In the genomic region with DNA sequence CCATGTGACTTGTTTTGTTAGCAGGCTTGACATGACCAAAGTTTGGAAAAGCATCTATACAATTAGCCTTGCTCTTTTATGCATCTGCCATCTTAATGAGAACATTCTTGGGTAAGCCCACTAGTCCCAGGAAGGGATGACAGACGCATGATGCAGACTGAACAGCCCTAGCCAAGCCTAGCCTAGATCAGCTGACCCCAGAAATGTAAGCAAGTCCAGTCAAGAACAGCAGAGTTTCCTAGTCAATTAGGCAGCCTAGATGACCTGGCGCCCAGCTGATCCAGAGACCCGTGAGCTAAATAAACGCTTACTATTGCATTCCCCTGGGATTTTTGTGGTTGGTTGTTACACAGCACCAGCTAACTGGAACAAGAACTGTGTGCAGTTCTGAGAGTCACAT, we compare ENCODE assay signal across 15 cellular contexts.
DNase-seq lines count a peak whose midpoint lies in the region; ATAC-seq and TF ChIP-seq lines count a peak whose summit lies in the region.
"Had no signal": no experiment of that assay in that cellular context is flagged by ENCODE, and none has a peak within 500 bp of the region (broad histone marks: within the 10 kb centered on the region; RNA-seq: fewer than 3 reads in every experiment).

No MANE protein-coding gene starts in this region.

- ATAC-seq in HG03432 (IDR thresholded peaks at IDR 0.05; ENCODE audit: unreplicated experiment) = no peak

- H3K9ac ChIP-seq in BLaER1 (no peak overlapping the region), mesenchymal stem cell (ENCODE audit: low read length) (no peak overlapping the region)

- no peak overlapping the region for H3K4me3 ChIP-seq in BLaER1
- no peak overlapping the region for H3K4me3 ChIP-seq in MG63
- H3K4me3 ChIP-seq in epithelial cell of esophagus (ENCODE audit: low read length) = no peak overlapping the region
- no peak overlapping the region for H3K4me3 ChIP-seq in mesenchymal stem cell (ENCODE audit: insufficient read depth in 1 of 2, low read depth in 1 of 2, low read length in 2 of 2)

- no peak overlapping the region for H3K4me3 Mint-ChIP-seq in activated T-helper 1 cell treated with anti-CD3 and anti-CD28 coated beads, Interleukin-12 subunit alpha, Interleukin-12 subunit beta, Interleukin-2, Interleukin-4 antibody, amounts not matched to agents 30 ng/mL and 10 ng/mL and 1 ng/mL, durations not matched to agents 14 hours and 24 hours and 36 hours
- H3K4me3 Mint-ChIP-seq: CD4-positive, alpha-beta memory T cell; H9 had no signal

- no peaks in the 10 kb centered on the region for H3K79me1 ChIP-seq in mesenchymal stem cell (replicated peaks; ENCODE audit: low read length, poor library complexity, severe bottlenecking)

- no peak overlapping the region for H2AFZ ChIP-seq in mesenchymal stem cell (ENCODE audit: low read depth, low read length)

- H2BK12ac ChIP-seq in mesenchymal stem cell (ENCODE audit: low read length in 2 of 2) = no peak overlapping the region

- H2BK15ac ChIP-seq in mesenchymal stem cell (ENCODE audit: low read depth, poor library complexity, severe bottlenecking) = no peak overlapping the region

- no peak overlapping the region for H3K27ac Mint-ChIP-seq in activated T-helper 1 cell treated with anti-CD3 and anti-CD28 coated beads, Interleukin-12 subunit alpha, Interleukin-12 subunit beta, Interleukin-2, Interleukin-4 antibody, amounts not matched to agents 30 ng/mL and 10 ng/mL and 1 ng/mL, durations not matched to agents 14 hours and 24 hours and 36 hours
- H3K27ac Mint-ChIP-seq: CD4-positive, alpha-beta memory T cell; H9 had no signal

- H4K8ac ChIP-seq in mesenchymal stem cell (ENCODE audit: low read length) = no peak overlapping the region

- H3K4me1 Mint-ChIP-seq in activated T-helper 1 cell treated with anti-CD3 and anti-CD28 coated beads, Interleukin-12 subunit alpha, Interleukin-12 subunit beta, Interleukin-2, Interleukin-4 antibody, amounts not matched to agents 30 ng/mL and 10 ng/mL and 1 ng/mL, durations not matched to agents 14 hours and 24 hours and 36 hours (ENCODE audit: low read depth) = peaks cover 25% of the 10 kb centered on the region
- H3K4me1 Mint-ChIP-seq: CD4-positive, alpha-beta memory T cell had no signal

- H4K20me1 ChIP-seq in BLaER1 = no peaks in the 10 kb centered on the region

- H2BK120ac ChIP-seq in mesenchymal stem cell (ENCODE audit: low read depth, low read length) = no peak overlapping the region

- peak overlapping the region; percentile 79; the same call in 1 of the 2 replicates for H3K4me2 ChIP-seq in BLaER1
- H3K4me2 ChIP-seq in mesenchymal stem cell (ENCODE audit: low read length, poor library complexity, severe bottlenecking) = no peak overlapping the region

- H3K4ac ChIP-seq in mesenchymal stem cell (ENCODE audit: low read depth in 1 of 2, low read length in 2 of 2) = no peak overlapping the region

- H3K9me3 ChIP-seq in BLaER1 (peaks cover 7% of the 10 kb centered on the region), MG63 (no peaks in the 10 kb centered on the region), mesenchymal stem cell (ENCODE audit: control insufficient read depth, low read length) (peaks cover 9% of the 10 kb centered on the region)

- intact Hi-C loops in activated T-helper 1 cell treated with anti-CD3 and anti-CD28 coated beads, Interleukin-12 subunit alpha, Interleukin-12 subunit beta, Interleukin-2, Interleukin-4 antibody, amounts not matched to agents 30 ng/mL and 10 ng/mL and 1 ng/mL, durations not matched to agents 14 hours and 24 hours and 36 hours (cut with micrococcal nuclease) = no loop called here

- no peaks in the 10 kb centered on the region for H3K27me3 Mint-ChIP-seq in activated T-helper 1 cell treated with anti-CD3 and anti-CD28 coated beads, Interleukin-12 subunit alpha, Interleukin-12 subunit beta, Interleukin-2, Interleukin-4 antibody, amounts not matched to agents 30 ng/mL and 10 ng/mL and 1 ng/mL, durations not matched to agents 14 hours and 24 hours and 36 hours (ENCODE audit: insufficient read depth)
- H3K27me3 Mint-ChIP-seq: CD4-positive, alpha-beta memory T cell had no signal

- H4K91ac ChIP-seq in mesenchymal stem cell (ENCODE audit: low read length) = no peak overlapping the region

- H3K36me3 Mint-ChIP-seq in activated T-helper 1 cell treated with anti-CD3 and anti-CD28 coated beads, Interleukin-12 subunit alpha, Interleukin-12 subunit beta, Interleukin-2, Interleukin-4 antibody, amounts not matched to agents 30 ng/mL and 10 ng/mL and 1 ng/mL, durations not matched to agents 14 hours and 24 hours and 36 hours (ENCODE audit: low read depth) = no peaks in the 10 kb centered on the region
- H3K36me3 Mint-ChIP-seq: CD4-positive, alpha-beta memory T cell had no signal

- no peak overlapping the region for H3K14ac ChIP-seq in mesenchymal stem cell (ENCODE audit: low read length in 2 of 2)

- H3K27me3 ChIP-seq in BLaER1 (no peaks in the 10 kb centered on the region), MG63 (no peaks in the 10 kb centered on the region), mesenchymal stem cell (ENCODE audit: control insufficient read depth in 1 of 2, insufficient read depth in 1 of 2, low read length in 2 of 2) (peaks cover 0 to 59% of the 10 kb centered on the region in 2 experiments)

- H3K4me1 ChIP-seq in BLaER1 = peaks cover 47% of the 10 kb centered on the region
- H3K4me1 ChIP-seq in mesenchymal stem cell (ENCODE audit: control insufficient read depth, insufficient read depth, low read depth, low read length) = no peaks in the 10 kb centered on the region

- H3K23ac ChIP-seq in mesenchymal stem cell (ENCODE audit: low read length in 2 of 2) = no peak overlapping the region

- H3K36me3 ChIP-seq in BLaER1 = no peaks in the 10 kb centered on the region
- H3K36me3 ChIP-seq in MG63 = no peaks in the 10 kb centered on the region
- H3K36me3 ChIP-seq in mesenchymal stem cell (ENCODE audit: control insufficient read depth in 1 of 2, insufficient read depth in 2 of 2, low read depth in 1 of 2, low read length in 2 of 2) = no peaks in the 10 kb centered on the region

- no peak overlapping the region for H2AK5ac ChIP-seq in mesenchymal stem cell (ENCODE audit: low read length, severe bottlenecking)

- no peaks in the 10 kb centered on the region for H3K9me3 Mint-ChIP-seq in activated T-helper 1 cell treated with anti-CD3 and anti-CD28 coated beads, Interleukin-12 subunit alpha, Interleukin-12 subunit beta, Interleukin-2, Interleukin-4 antibody, amounts not matched to agents 30 ng/mL and 10 ng/mL and 1 ng/mL, durations not matched to agents 14 hours and 24 hours and 36 hours

- DNase-seq in MG63 = peak; percentile 2
- DNase-seq in epithelial cell of esophagus (ENCODE audit: low read depth) = peak; percentile 59
- peak; percentile 43 for DNase-seq in mesenchymal stem cell
- DNase-seq in GM10266 (ENCODE audit: extremely low spot score) = no peak
- DNase-seq in activated T-helper 1 cell treated with anti-CD3 and anti-CD28 coated beads, Interleukin-12 subunit alpha, Interleukin-12 subunit beta, Interleukin-2, Interleukin-4 antibody, amounts not matched to agents 30 ng/mL and 10 ng/mL and 1 ng/mL, durations not matched to agents 14 hours and 24 hours and 36 hours (ENCODE audit: low spot score) = no peak
- DNase-seq: 8988T; AML-193; CD4-positive, alpha-beta memory T cell; DMS79; GOT3; H9 had no signal

- no peak overlapping the region for H2BK5ac ChIP-seq in mesenchymal stem cell (ENCODE audit: low read depth, low read length, poor library complexity, severe bottlenecking)

- no peak for TF ChIP-seq CTCF in epithelial cell of esophagus (IDR thresholded peaks at IDR 0.05; ENCODE audit: insufficient read depth, low read depth, low read length, missing control alignments)
- TF ChIP-seq CTCF in GM10266 (IDR thresholded peaks at IDR 0.05; ENCODE audit: control insufficient read depth, insufficient read depth, low read depth, missing control alignments) = no peak

- H3K27ac ChIP-seq in BLaER1 = no peak overlapping the region
- no peak overlapping the region for H3K27ac ChIP-seq in mesenchymal stem cell (ENCODE audit: low read length, poor library complexity, severe bottlenecking)
- H3K27ac ChIP-seq: C4-2B, HL-60 had no signal

- no peak overlapping the region for H3K18ac ChIP-seq in mesenchymal stem cell (ENCODE audit: low read depth in 1 of 2, low read length in 2 of 2)

- 84% methylated on average over 4 of the region's 4 CpGs for WGBS in mesenchymal stem cell

Comparison
In these comparisons a context has a peak if more than half of its experiments do, and no peak if none do; other contexts are left out.
1. DNase-seq: peak in MG63 (single experiment), epithelial cell of esophagus (single experiment) and mesenchymal stem cell (single experiment); none in GM10266 (single experiment) and activated T-helper 1 cell treated with anti-CD3 and anti-CD28 coated beads, Interleukin-12 subunit alpha, Interleukin-12 subunit beta, Interleukin-2, Interleukin-4 antibody, amounts not matched to agents 30 ng/mL and 10 ng/mL and 1 ng/mL, durations not matched to agents 14 hours and 24 hours and 36 hours (single experiment).